19 cellular contexts compared by ENCODE assay signal in genomic region chr10:3893102-3893473, GRCh38.
DNase-seq lines count a peak whose midpoint lies in the region; ATAC-seq, FAIRE-seq and TF ChIP-seq lines count a peak whose summit lies in the region.
"Had no signal": no experiment of that assay in that cellular context is flagged by ENCODE, and none has a peak within 500 bp of the region (broad histone marks: within the 10 kb centered on the region; RNA-seq: fewer than 3 reads in every experiment).

No MANE protein-coding gene starts in this region.

- DNase-seq in activated CD8-positive, alpha-beta memory T cell treated with anti-CD3 and anti-CD28 coated beads, Interleukin-2, amount 10 ng/mL, durations not matched to agents 7 days and 5 days: no peak
- DNase-seq in activated CD8-positive, alpha-beta memory T cell treated with anti-CD3 and anti-CD28 coated beads for 24 hours: no peak
- DNase-seq in activated B cell treated with CpG ODN at 0.5 μM for 24 hours (no peak), endothelial cell of umbilical vein (ENCODE audit: low read depth, low spot score) (no peak), smooth muscle cell (lab: John Stamatoyannopoulos, UW; ENCODE audit: unreplicated experiment) (no peak), sciatic nerve (ENCODE audit: low spot score) (no peak), head of caudate nucleus (no peak)
- DNase-seq: aorta, Calu3, H7, heart left ventricle, NCI-H2107, NCI-H774 had no signal

- H3K4me3 ChIP-seq in endothelial cell of umbilical vein (replicated peaks in 1 of 3; ENCODE audit: insufficient read depth in 1 of 3, low read depth in 1 of 3, low read length in 3 of 3): no peak overlapping the region
- no peak overlapping the region for H3K4me3 ChIP-seq in smooth muscle cell
- H3K4me3 ChIP-seq: esophagus muscularis mucosa, heart left ventricle had no signal

- no peak for ATAC-seq in activated CD8-positive, alpha-beta memory T cell treated with anti-CD3 and anti-CD28 coated beads, Interleukin-2, amount 10 ng/mL, durations not matched to agents 7 days and 5 days
- ATAC-seq in activated B cell treated with CpG ODN at 0.5 μM for 24 hours (ENCODE audit: low read depth) (peak; percentile 31), sciatic nerve (no peak), HG02798 (IDR thresholded peaks at IDR 0.05; ENCODE audit: poor library complexity, unreplicated experiment) (no peak)
- ATAC-seq: heart left ventricle, HepG2 had no signal

- H3K4me1 Mint-ChIP-seq in activated CD8-positive, alpha-beta memory T cell treated with anti-CD3 and anti-CD28 coated beads, Interleukin-2, amount 10 ng/mL, durations not matched to agents 7 days and 5 days: peaks cover 46% of the 10 kb centered on the region
- peaks cover 27% of the 10 kb centered on the region for H3K4me1 Mint-ChIP-seq in activated B cell treated with CpG ODN at 0.5 μM for 24 hours

- no peak for FAIRE-seq in endothelial cell of umbilical vein (lab: Jason Lieb, UNC)
- FAIRE-seq: HepG2, keratinocyte had no signal

- H3K27ac Mint-ChIP-seq in activated CD8-positive, alpha-beta memory T cell treated with anti-CD3 and anti-CD28 coated beads, Interleukin-2, amount 10 ng/mL, durations not matched to agents 7 days and 5 days: peak overlapping the region; percentile 82
- H3K27ac Mint-ChIP-seq in activated B cell treated with CpG ODN at 0.5 μM for 24 hours: peak overlapping the region; percentile 51
- H3K27ac Mint-ChIP-seq: mesothelial cell of epicardium had no signal

- H3K36me3 Mint-ChIP-seq in activated CD8-positive, alpha-beta memory T cell treated with anti-CD3 and anti-CD28 coated beads, Interleukin-2, amount 10 ng/mL, durations not matched to agents 7 days and 5 days: peaks cover 1% of the 10 kb centered on the region
- no peaks in the 10 kb centered on the region for H3K36me3 Mint-ChIP-seq in activated B cell treated with CpG ODN at 0.5 μM for 24 hours (ENCODE audit: low read depth)
- H3K36me3 Mint-ChIP-seq: mesothelial cell of epicardium had no signal

- TF ChIP-seq POLR2A in endothelial cell of umbilical vein (IDR thresholded peaks at IDR 0.05; ENCODE audit: low read depth, low read length): no peak

- no peak overlapping the region for H3K4me2 ChIP-seq in endothelial cell of umbilical vein (ENCODE audit: insufficient read depth, low read length)
- H3K4me2 ChIP-seq in smooth muscle cell: no peak overlapping the region

- H3K36me3 ChIP-seq in endothelial cell of umbilical vein (ENCODE audit: control insufficient read depth in 2 of 2, extremely low read depth in 1 of 2, insufficient read depth in 2 of 2, low read length in 2 of 2) (no peaks in the 10 kb centered on the region), smooth muscle cell (ENCODE audit: low read depth) (no peaks in the 10 kb centered on the region)
- H3K36me3 ChIP-seq: esophagus muscularis mucosa, heart left ventricle had no signal

- intact Hi-C loops in activated B cell treated with CpG ODN at 0.5 μM for 24 hours (cut with micrococcal nuclease) (loop anchor here (2.0 kb wide), 1 partner anchor 16 kb away; no protein-coding TSS in a partner anchor), endothelial cell of umbilical vein (cut with micrococcal nuclease) (no loop called here), sciatic nerve (cut with DNase I) (no loop called here), head of caudate nucleus (cut with DNase I) (no loop called here)

- no peak overlapping the region for H2AFZ ChIP-seq in endothelial cell of umbilical vein (ENCODE audit: low read depth, low read length)
- H2AFZ ChIP-seq in smooth muscle cell (ENCODE audit: low read depth): peak overlapping the region; percentile 34

- no peak overlapping the region for H3K4me3 Mint-ChIP-seq in activated CD8-positive, alpha-beta memory T cell treated with anti-CD3 and anti-CD28 coated beads, Interleukin-2, amount 10 ng/mL, durations not matched to agents 7 days and 5 days
- peak overlapping the region; percentile 35 for H3K4me3 Mint-ChIP-seq in activated B cell treated with CpG ODN at 0.5 μM for 24 hours
- H3K4me3 Mint-ChIP-seq: mesothelial cell of epicardium had no signal

- H3K27me3 ChIP-seq in endothelial cell of umbilical vein (ENCODE audit: control insufficient read depth in 2 of 2, insufficient read depth in 2 of 2, low read length in 2 of 2) (no peaks in the 10 kb centered on the region), smooth muscle cell (ENCODE audit: low read depth) (no peaks in the 10 kb centered on the region)
- H3K27me3 ChIP-seq: esophagus muscularis mucosa, heart left ventricle had no signal

- H3K9me1 ChIP-seq in endothelial cell of umbilical vein (replicated peaks; ENCODE audit: control insufficient read depth, extremely low read depth, insufficient read depth, low read length): no peaks in the 10 kb centered on the region

- H4K20me1 ChIP-seq in endothelial cell of umbilical vein (replicated peaks; ENCODE audit: control insufficient read depth, extremely low read depth, insufficient read depth, low read length) (no peaks in the 10 kb centered on the region), smooth muscle cell (ENCODE audit: low read depth) (no peaks in the 10 kb centered on the region)

- no peaks in the 10 kb centered on the region for H3K79me2 ChIP-seq in endothelial cell of umbilical vein (ENCODE audit: control insufficient read depth, insufficient read depth, low read length)
- no peaks in the 10 kb centered on the region for H3K79me2 ChIP-seq in smooth muscle cell (ENCODE audit: low read depth)

- H3K27ac ChIP-seq in endothelial cell of umbilical vein (ENCODE audit: insufficient read depth, low read depth, low read length) (peak overlapping the region; percentile 81), smooth muscle cell (ENCODE audit: low read depth) (peak overlapping the region; percentile 99)
- H3K27ac ChIP-seq: RWPE1 had no signal

- CTCF ChIA-PET in activated CD8-positive, alpha-beta memory T cell treated with anti-CD3 and anti-CD28 coated beads, Interleukin-2, amount 10 ng/mL, durations not matched to agents 7 days and 5 days (lab: Charles Lee): interaction anchor here (0.9 to 1.5 kb wide), 5 partner anchors 17 to 153 kb away, joined by 3 to 10 read pairs (median 3); no protein-coding TSS in a partner anchor
- CTCF ChIA-PET in activated B cell treated with CpG ODN at 0.5 μM for 24 hours (lab: Charles Lee) (no interaction called here), endothelial cell of umbilical vein (lab: Charles Lee) (interaction anchor here (1.5 kb wide), 1 partner anchor 764 kb away, joined by 3 read pairs; no protein-coding TSS in a partner anchor)

- H3K9me3 Mint-ChIP-seq in activated CD8-positive, alpha-beta memory T cell treated with anti-CD3 and anti-CD28 coated beads, Interleukin-2, amount 10 ng/mL, durations not matched to agents 7 days and 5 days (ENCODE audit: low read depth): no peaks in the 10 kb centered on the region
- H3K9me3 Mint-ChIP-seq in activated B cell treated with CpG ODN at 0.5 μM for 24 hours: no peaks in the 10 kb centered on the region
- H3K9me3 Mint-ChIP-seq: mesothelial cell of epicardium had no signal

- POLR2A ChIA-PET in activated B cell treated with CpG ODN at 0.5 μM for 24 hours (lab: Charles Lee) (interaction anchor here (0.7 to 4.1 kb wide), 4 partner anchors 10 to 243 kb away, joined by 3 to 18 read pairs (median 4); partner anchors contain the start of gene KLF6), endothelial cell of umbilical vein (lab: Charles Lee) (interaction anchor here (1.2 kb wide), 1 partner anchor 108 kb away, joined by 4 read pairs; the partner anchor contains the start of gene KLF6)

- no peaks in the 10 kb centered on the region for H3K27me3 Mint-ChIP-seq in activated CD8-positive, alpha-beta memory T cell treated with anti-CD3 and anti-CD28 coated beads, Interleukin-2, amount 10 ng/mL, durations not matched to agents 7 days and 5 days
- H3K27me3 Mint-ChIP-seq in activated B cell treated with CpG ODN at 0.5 μM for 24 hours: no peaks in the 10 kb centered on the region

- TF ChIP-seq CTCF in activated B cell treated with CpG ODN at 0.5 μM for 24 hours (IDR thresholded peaks at IDR 0.05) (no peak), endothelial cell of umbilical vein (IDR thresholded peaks at IDR 0.05; ENCODE audit: extremely low read depth in 1 of 2, insufficient read depth in 1 of 2, low read depth in 1 of 2, low read length in 2 of 2) (no peak), smooth muscle cell (IDR thresholded peaks at IDR 0.05; ENCODE audit: borderline replicate concordance, insufficient read depth, poor library complexity, severe bottlenecking) (no peak)

- BruUV-seq in endothelial cell of umbilical vein (replicated peaks; lab: Mats Ljungman, UMichigan): no TSS peak

- peak overlapping the region; percentile 36 for H3K9ac ChIP-seq in endothelial cell of umbilical vein (replicated peaks; ENCODE audit: extremely low read depth, insufficient read depth, low read length)
- H3K9ac ChIP-seq in smooth muscle cell (ENCODE audit: low read depth): peak overlapping the region; percentile 80

- H3K4me1 ChIP-seq in endothelial cell of umbilical vein (ENCODE audit: control insufficient read depth, extremely low read depth, insufficient read depth, low read length) (peaks cover 71% of the 10 kb centered on the region), smooth muscle cell (ENCODE audit: low read depth) (peaks cover 27% of the 10 kb centered on the region)

- H3F3A ChIP-seq in smooth muscle cell (ENCODE audit: low read depth): peaks cover 28% of the 10 kb centered on the region

- WGBS in smooth muscle cell (ENCODE audit: low lambda C conversion rate): 83% methylated on average over 5 of the region's 5 CpGs

- dilution Hi-C loops in endothelial cell of umbilical vein (cut with MboI; ENCODE audit: extremely low pct_ligation_motif_present, low sequenced_read_pairs): no loop called here

- H3K9me3 ChIP-seq in endothelial cell of umbilical vein (replicated peaks; ENCODE audit: control insufficient read depth, insufficient read depth, low read length) (no peaks in the 10 kb centered on the region), smooth muscle cell (replicated peaks; ENCODE audit: low read depth) (no peaks in the 10 kb centered on the region)
- H3K9me3 ChIP-seq: esophagus muscularis mucosa, heart left ventricle had no signal

TF ChIP-seq in endothelial cell of umbilical vein, 7 proteins besides CTCF, POLR2A, EP300 and RAD21:
- no peak for TF ChIP-seq POLR2AphosphoS5 (IDR thresholded peaks at IDR 0.05; ENCODE audit: insufficient read depth, low read depth, low read length)
- TF ChIP-seq MYC (IDR thresholded peaks at IDR 0.05; ENCODE audit: low read depth, low read length): no peak
- no peak for TF ChIP-seq FOS (IDR thresholded peaks at IDR 0.05; ENCODE audit: borderline replicate concordance, insufficient read depth, low read length)
- TF ChIP-seq GATA2 (IDR thresholded peaks at IDR 0.05; ENCODE audit: insufficient read depth, insufficient read length, low read depth, low read length): no peak
- TF ChIP-seq MAX (IDR thresholded peaks at IDR 0.05; ENCODE audit: insufficient read depth, insufficient read length): no peak
- no peak for TF ChIP-seq JUN (IDR thresholded peaks at IDR 0.05; ENCODE audit: borderline replicate concordance, insufficient read depth, insufficient read length, low read depth)
- no peak for TF ChIP-seq EZH2 (IDR thresholded peaks at IDR 0.05; ENCODE audit: borderline replicate concordance, low read depth, low read length, severe bottlenecking)
